Comparison of ENCODE assay signal across 9 cellular contexts in genomic region chr1:151513626-151514101, GRCh38. TPM values are rescaled to one million over a fixed set of nuclear protein-coding genes. Genes with fewer than 3 reads are reported as not detected.
A peak's percentile ranks its signal among the peaks of the same experiment; 100 is the strongest.
DNase-seq lines count a peak whose midpoint lies in the region; ATAC-seq and TF ChIP-seq lines count a peak whose summit lies in the region.
"Had no signal": no experiment of that assay in that cellular context is flagged by ENCODE, and none has a peak within 500 bp of the region (broad histone marks: within the 10 kb centered on the region; RNA-seq: fewer than 3 reads in every experiment).

No MANE protein-coding gene starts in this region.

- no peak for ATAC-seq in CD4-positive, alpha-beta T cell (ENCODE audit: poor library complexity)
- no peak for ATAC-seq in IMR-90 (ENCODE audit: low read depth)
- peak; percentile 74 for ATAC-seq in body of pancreas
- ATAC-seq in GM21723 (IDR thresholded peaks at IDR 0.05; ENCODE audit: unreplicated experiment): no peak
- ATAC-seq: activated T-cell treated with anti-CD3 and anti-CD28 coated beads, Interleukin-2, amount 50 U/mL, for 72 hours had no signal

- H3K36me3 Mint-ChIP-seq in CD4-positive, alpha-beta T cell (ENCODE audit: low read depth): no peaks in the 10 kb centered on the region

- H2AFZ ChIP-seq in IMR-90 (replicated peaks; ENCODE audit: low read length, poor library complexity): no peak overlapping the region

- H3K4me3 ChIP-seq in IMR-90 (ENCODE audit: insufficient read depth, low read depth, low read length) (no peak overlapping the region), body of pancreas (no peak overlapping the region), uterus (no peak overlapping the region)

- peak overlapping the region; percentile 42 for H3K4me3 Mint-ChIP-seq in CD4-positive, alpha-beta T cell
- H3K4me3 Mint-ChIP-seq: activated T-cell treated with anti-CD3 and anti-CD28 coated beads, Interleukin-2, amount 50 U/mL, for 72 hours had no signal

- H3K4me1 Mint-ChIP-seq in CD4-positive, alpha-beta T cell (ENCODE audit: low read depth): peaks cover 32% of the 10 kb centered on the region

- H3K9me3 ChIP-seq in CD4-positive, alpha-beta T cell (ENCODE audit: control insufficient read depth, low read length): no peaks in the 10 kb centered on the region
- H3K9me3 ChIP-seq in IMR-90 (ENCODE audit: control insufficient read depth, insufficient read depth, low read length): no peaks in the 10 kb centered on the region
- no peaks in the 10 kb centered on the region for H3K9me3 ChIP-seq in body of pancreas
- no peaks in the 10 kb centered on the region for H3K9me3 ChIP-seq in uterus

- in situ Hi-C loops in IMR-90 (cut with MboI; ENCODE audit: low sequenced_read_pairs): no loop called here

- H3K27ac Mint-ChIP-seq in CD4-positive, alpha-beta T cell: no peak overlapping the region
- H3K27ac Mint-ChIP-seq: activated T-cell treated with anti-CD3 and anti-CD28 coated beads, Interleukin-2, amount 50 U/mL, for 72 hours had no signal

- H3K56ac ChIP-seq in IMR-90 (ENCODE audit: extremely low read depth, insufficient read depth, low read length): no peak overlapping the region

- H3K4me2 ChIP-seq in IMR-90 (ENCODE audit: low read depth, low read length): no peak overlapping the region

- H3K79me1 ChIP-seq in IMR-90 (ENCODE audit: low read depth in 1 of 2, low read length in 2 of 2): no peaks in the 10 kb centered on the region

- no peak overlapping the region for H3K9ac ChIP-seq in IMR-90 (ENCODE audit: low read depth, low read length)

- no peak overlapping the region for H3K14ac ChIP-seq in IMR-90 (replicated peaks; ENCODE audit: low read depth, low read length)

- H4K20me1 ChIP-seq in IMR-90 (ENCODE audit: insufficient read depth, low read length): no peaks in the 10 kb centered on the region

- no peak overlapping the region for H2BK15ac ChIP-seq in IMR-90 (ENCODE audit: low read depth, low read length)

- H3K36me3 ChIP-seq in IMR-90 (ENCODE audit: control insufficient read depth, insufficient read depth, low read length) (no peaks in the 10 kb centered on the region), body of pancreas (replicated peaks in 1 of 2; ENCODE audit: insufficient read depth in 1 of 2, low read depth in 2 of 2) (no peaks in the 10 kb centered on the region), uterus (no peaks in the 10 kb centered on the region)

- dilution Hi-C loops in IMR-90 (cut with HindIII; ENCODE audit: low sequenced_read_pairs, unreplicated experiment): no loop called here

- H2BK120ac ChIP-seq in IMR-90 (ENCODE audit: low read depth, low read length): no peak overlapping the region

- POLR2A ChIA-PET in CD4-positive, alpha-beta T cell (lab: Charles Lee): no interaction called here
- POLR2A ChIA-PET in IMR-90 (lab: Charles Lee; ENCODE audit: unreplicated experiment): no interaction called here

- TF ChIP-seq RAD21 in IMR-90 (IDR thresholded peaks at IDR 0.05; ENCODE audit: low read length): no peak

- H3K4ac ChIP-seq in IMR-90 (ENCODE audit: low read depth, low read length): no peak overlapping the region

- DNase-seq in CD4-positive, alpha-beta T cell: no peak
- peak; percentile 22 for DNase-seq in IMR-90
- DNase-seq in body of pancreas: peak; percentile 87 to 95 (median 92)
- peak; percentile 32 to 59 for DNase-seq in lung microvascular endothelial cell (ENCODE audit: low read depth in 2 of 2)
- no peak for DNase-seq in uterus
- DNase-seq in T1000 (lab: John Stamatoyannopoulos, UW): no peak
- DNase-seq in cerebellum (ENCODE audit: low spot score): no peak
- DNase-seq: activated T-cell treated with anti-CD3 and anti-CD28 coated beads, Interleukin-2, amount 50 U/mL, for 72 hours had no signal

- H3K9me3 Mint-ChIP-seq in CD4-positive, alpha-beta T cell: no peaks in the 10 kb centered on the region
- H3K9me3 Mint-ChIP-seq: activated T-cell treated with anti-CD3 and anti-CD28 coated beads, Interleukin-2, amount 50 U/mL, for 72 hours had no signal

- WGBS in IMR-90 (ENCODE audit: extremely low coverage in 2 of 2, insufficient read length in 1 of 2), 2 experiments: 100% methylated on average over 1 of the region's 6 CpGs; no CpG with 5 or more reads in 1 of the 2 experiments
- 13 to 20% methylated on average over 6 of the region's 6 CpGs for WGBS in body of pancreas, 2 donors

- intact Hi-C loops in CD4-positive, alpha-beta T cell (cut with DNase I, micrococcal nuclease): loop anchor here in 1 of 2 experiments (5.0 kb wide), 1 partner anchor 56 kb away; the partner anchor contains the start of gene POGZ
- intact Hi-C loops in IMR-90 (cut with micrococcal nuclease) (loop anchor here (5.0 kb wide), 1 partner anchor 41 kb away; no protein-coding TSS in a partner anchor), body of pancreas (cut with DNase I) (no loop called here), uterus (cut with DNase I; ENCODE audit: low total_unique reads) (no loop called here)

- no peak overlapping the region for H2BK5ac ChIP-seq in IMR-90 (ENCODE audit: low read depth, low read length, poor library complexity, severe bottlenecking)

- no peak overlapping the region for H2AK5ac ChIP-seq in IMR-90 (ENCODE audit: low read depth, low read length)

- no peak overlapping the region for H4K8ac ChIP-seq in IMR-90 (ENCODE audit: low read depth in 2 of 2, low read length in 2 of 2)

- H3K27me3 ChIP-seq in CD4-positive, alpha-beta T cell (ENCODE audit: control insufficient read depth, insufficient read depth, low read length): no peaks in the 10 kb centered on the region
- H3K27me3 ChIP-seq in IMR-90 (ENCODE audit: control insufficient read depth, insufficient read depth, low read length) (peaks cover 34% of the 10 kb centered on the region), body of pancreas (no peaks in the 10 kb centered on the region), uterus (no peaks in the 10 kb centered on the region)

- no peak for TF ChIP-seq CTCF in CD4-positive, alpha-beta T cell (IDR thresholded peaks at IDR 0.05)
- no peak for TF ChIP-seq CTCF in IMR-90 (conservative IDR thresholded peaks at IDR 0.05; ENCODE audit: low read depth, low read length)
- no peak for TF ChIP-seq CTCF in body of pancreas (IDR thresholded peaks at IDR 0.05)
- no peak for TF ChIP-seq CTCF in uterus (IDR thresholded peaks at IDR 0.05)

- no peak overlapping the region for H4K5ac ChIP-seq in IMR-90 (ENCODE audit: low read depth, low read length)

- no peaks in the 10 kb centered on the region for H3K27me3 Mint-ChIP-seq in CD4-positive, alpha-beta T cell

- BruUV-seq in IMR-90 (replicated peaks; lab: Mats Ljungman, UMichigan): no TSS peak

- no peak overlapping the region for H3K18ac ChIP-seq in IMR-90 (ENCODE audit: low read depth, low read length)

- H4K91ac ChIP-seq in IMR-90 (ENCODE audit: insufficient read depth, low read depth, low read length): no peak overlapping the region

- H2AK9ac ChIP-seq in IMR-90 (replicated peaks; ENCODE audit: low read depth, low read length, poor library complexity): no peak overlapping the region

- H3K4me1 ChIP-seq in IMR-90 (ENCODE audit: control insufficient read depth, insufficient read depth, low read length) (peaks cover 4% of the 10 kb centered on the region), body of pancreas (peaks cover 66% of the 10 kb centered on the region), uterus (peaks cover 0 to 11% of the 10 kb centered on the region in 2 donors)

- H3K9me1 ChIP-seq in IMR-90 (ENCODE audit: insufficient read depth, low read length): 0 out of 2 replicates have a peak, but pooled peaks cover 3% of the 10 kb centered on the region

- CTCF ChIA-PET in CD4-positive, alpha-beta T cell (lab: Charles Lee): no interaction called here
- CTCF ChIA-PET in IMR-90 (lab: Yijun Ruan, JAX): interaction anchor here (0.8 kb wide), 1 partner anchor 13 kb away, joined by 3 read pairs; no protein-coding TSS in a partner anchor

- no peak for TF ChIP-seq POLR2A in IMR-90 (IDR thresholded peaks at IDR 0.05; ENCODE audit: low read depth, low read length)
- peak in 2 of 3 donors; percentile 20 to 22 for TF ChIP-seq POLR2A in body of pancreas (IDR thresholded peaks at IDR 0.05)
- TF ChIP-seq POLR2A in uterus (IDR thresholded peaks at IDR 0.05): no peak

- no peak overlapping the region for H2BK20ac ChIP-seq in IMR-90 (ENCODE audit: low read depth, low read length)

- H3K27ac ChIP-seq in CD4-positive, alpha-beta T cell (ENCODE audit: low read depth, low read length): no peak overlapping the region
- no peak overlapping the region for H3K27ac ChIP-seq in IMR-90 (ENCODE audit: insufficient read depth, low read length)
- peak overlapping the region; percentile 91 to 100 (median 96) for H3K27ac ChIP-seq in body of pancreas
- H3K27ac ChIP-seq in uterus: no peak overlapping the region

- H3K23ac ChIP-seq in IMR-90 (ENCODE audit: low read depth, low read length): no peak overlapping the region

RNA-seq across cellular contexts. Expression of gene CGN, which starts 2.5 kb away (rescaled TPM):
- under 1 TPM; 0.08 to 0.28 TPM for total RNA-seq in CD4-positive, alpha-beta T cell
- 0.28 and 0.36 TPM in 2 replicates for total RNA-seq in IMR-90 (2012; rRNA removed)
- 0.34 and 0.36 TPM in 2 replicates for polyA plus RNA-seq in IMR-90 (2012; rRNA removed)
- 0.10 and 0.20 TPM in 2 replicates for polyA plus RNA-seq in IMR-90 (2012; cell fraction: cytosol; rRNA removed)
- 0.84 and 1.3 TPM in 2 replicates for polyA plus RNA-seq in IMR-90 (2012; cell fraction: nucleus; rRNA removed; ENCODE audit: low replicate concordance)
- 10 to 100 TPM; 31.0 to 42.8 TPM for total RNA-seq in body of pancreas
- under 0.01 and 0.40 TPM in 2 replicates for total RNA-seq in lung microvascular endothelial cell
- 1 to 10 TPM in 2 of 4 donors, under 1 TPM in 2; under 0.01 to 7.3 (median 0.85) TPM for total RNA-seq in uterus
- total RNA-seq in cerebellum: 4.6 TPM

RNA-seq across cellular contexts. Expression of gene TUFT1, which starts 26.4 kb away (rescaled TPM):
- 1 to 10 TPM; 7.2 to 9.6 TPM for total RNA-seq in CD4-positive, alpha-beta T cell
- total RNA-seq in IMR-90 (2012; rRNA removed) (30.3 and 33.3 TPM in 2 replicates), body of pancreas (10 to 100 TPM; 10.9 to 17.1 TPM), lung microvascular endothelial cell (2.6 and 4.8 TPM in 2 replicates), uterus (1 to 10 TPM in 3 of 4 donors, under 1 TPM in 1; 0.29 to 7.3 (median 5.0) TPM), cerebellum (6.9 TPM)
- 18.4 and 21.2 TPM in 2 replicates for polyA plus RNA-seq in IMR-90 (2012; rRNA removed)
- 9.3 and 11.8 TPM in 2 replicates for polyA plus RNA-seq in IMR-90 (2012; cell fraction: cytosol; rRNA removed)
- polyA plus RNA-seq in IMR-90 (2012; cell fraction: nucleus; rRNA removed; ENCODE audit: low replicate concordance): 21.8 and 50.3 TPM in 2 replicates

RNA-seq across cellular contexts. Expression of gene POGZ, which starts 54.4 kb away (rescaled TPM):
- total RNA-seq in CD4-positive, alpha-beta T cell: 10 to 100 TPM; 97.8 to 99.4 TPM
- total RNA-seq in IMR-90 (2012; rRNA removed) (15.0 and 20.8 TPM in 2 replicates), body of pancreas (10 to 100 TPM; 29.8 to 76.8 TPM), lung microvascular endothelial cell (7.6 and 13.9 TPM in 2 replicates), uterus (100 to 1,000 TPM in 1 of 4 donors, 10 to 100 TPM in 3; 34.3 to 191 (median 62.8) TPM), cerebellum (96.5 TPM)
- polyA plus RNA-seq in IMR-90 (2012; rRNA removed): 27.4 and 33.5 TPM in 2 replicates
- polyA plus RNA-seq in IMR-90 (2012; cell fraction: cytosol; rRNA removed): 7.6 and 11.1 TPM in 2 replicates
- polyA plus RNA-seq in IMR-90 (2012; cell fraction: nucleus; rRNA removed; ENCODE audit: low replicate concordance): 108 and 190 TPM in 2 replicates

Comparison
In these comparisons a context has a peak if more than half of its experiments do, and no peak if none do; other contexts are left out.
1. DNase-seq: peak in IMR-90 (single experiment), body of pancreas (4 of 4) and lung microvascular endothelial cell (2 of 2); none in CD4-positive, alpha-beta T cell (0 of 10), uterus (0 of 2), T1000 (single experiment) and cerebellum (single experiment).
2. H3K27ac ChIP-seq: peak in body of pancreas (4 of 4); none in CD4-positive, alpha-beta T cell (single experiment), IMR-90 (single experiment) and uterus (0 of 2).
3. POLR2A ChIP-seq: peak in body of pancreas (2 of 3); none in IMR-90 (single experiment) and uterus (0 of 2).